Comparison of ENCODE assay signal across 8 cellular contexts in the genomic region with DNA sequence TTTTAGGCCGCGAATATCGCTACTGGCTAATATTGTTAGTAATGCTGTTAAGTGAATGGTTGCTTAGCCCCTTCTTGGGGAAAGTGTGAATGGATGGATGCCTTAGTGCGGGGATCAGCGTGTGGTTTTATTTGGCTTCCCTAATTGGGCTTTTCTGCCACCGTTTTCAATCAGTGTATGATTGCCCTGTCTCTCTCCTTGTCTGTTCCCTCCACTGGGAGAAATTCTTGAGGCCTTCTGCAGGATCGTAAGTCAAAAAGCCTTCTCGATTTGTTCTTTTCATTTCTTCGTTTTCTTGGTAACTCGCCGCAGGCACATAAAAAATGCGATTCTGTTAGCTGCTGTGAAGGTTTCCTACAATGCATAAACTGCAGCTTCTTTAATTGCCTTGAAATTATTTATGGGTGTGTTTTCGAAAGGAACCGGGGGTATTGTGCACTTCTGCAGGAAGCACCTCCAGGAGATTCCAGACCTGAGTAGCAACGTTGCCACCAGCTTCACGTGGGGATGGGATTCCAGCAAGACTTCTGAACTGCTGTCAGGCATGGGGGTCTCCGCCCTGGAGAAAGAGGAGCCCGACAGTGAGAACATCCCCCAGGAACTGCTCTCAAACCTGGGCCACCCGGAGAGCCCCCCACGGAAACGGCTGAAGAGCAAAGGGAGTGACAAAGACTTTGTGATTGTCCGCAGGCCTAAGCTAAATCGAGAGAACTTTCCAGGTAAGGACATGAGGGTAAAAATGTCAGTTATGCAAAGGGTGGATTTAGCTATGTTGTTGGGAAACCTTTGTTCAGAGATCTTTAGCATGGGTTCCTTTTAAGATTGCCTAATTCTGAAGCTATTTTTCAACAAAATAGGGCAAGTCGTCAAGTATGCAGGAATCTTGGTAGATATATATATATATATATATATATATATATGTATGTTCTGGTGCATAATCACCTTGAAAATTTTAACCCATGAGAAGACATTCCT. TPM values are rescaled to one million over a fixed set of nuclear protein-coding genes. Genes with fewer than 3 reads are reported as not detected.
DNase-seq lines count a peak whose midpoint lies in the region; ATAC-seq and TF ChIP-seq lines count a peak whose summit lies in the region.

No MANE protein-coding gene starts in this region.

- no peaks in the 10 kb centered on the region for H3K27me3 ChIP-seq in RWPE2 (ENCODE audit: insufficient read depth, poor library complexity, severe bottlenecking)

- H3K36me3 Mint-ChIP-seq in endothelial cell (ENCODE audit: low read depth, unreplicated experiment) (peaks cover 13% of the 10 kb centered on the region), naive B cell (peaks cover 12 to 16% of the 10 kb centered on the region in 2 donors)

- CTCF ChIA-PET in HEK293T (lab: Yijun Ruan, JAX), result interaction anchor here (0.7 to 1.7 kb wide), 5 partner anchors 11 to 262 kb away, joined by 3 to 11 read pairs (median 4); no protein-coding TSS in a partner anchor

- H3K9me3 Mint-ChIP-seq in endothelial cell (ENCODE audit: unreplicated experiment), result no peaks in the 10 kb centered on the region
- no peaks in the 10 kb centered on the region for H3K9me3 Mint-ChIP-seq in naive B cell

- POLR2A ChIA-PET in HEK293T (lab: Yijun Ruan, JAX), result interaction anchor here (0.8 to 3.2 kb wide), 9 partner anchors 10 to 1237 kb away, joined by 3 to 18 read pairs (median 3); partner anchors contain the start of genes BRIX1, RAD1 and UGT3A2

- peaks cover 43% of the 10 kb centered on the region for H3K36me3 ChIP-seq in RWPE2 (ENCODE audit: low read depth)

- H3K27me3 Mint-ChIP-seq in endothelial cell (ENCODE audit: unreplicated experiment) (peaks cover 2% of the 10 kb centered on the region), naive B cell (no peaks in the 10 kb centered on the region)

- H3K9me3 ChIP-seq in RWPE2 (ENCODE audit: severe bottlenecking), result no peaks in the 10 kb centered on the region

- no peak for TF ChIP-seq CTCF in RWPE2 (IDR thresholded peaks at IDR 0.05; ENCODE audit: poor library complexity, severe bottlenecking)
- no peak for TF ChIP-seq CTCF in endothelial cell (IDR thresholded peaks at IDR 0.05; ENCODE audit: unreplicated experiment)

- peak overlapping the region; percentile 90 for H3K4me3 ChIP-seq in RWPE2 (ENCODE audit: severe bottlenecking)

- H3K27ac Mint-ChIP-seq in endothelial cell (ENCODE audit: unreplicated experiment) (peak overlapping the region; percentile 58), naive B cell (peak overlapping the region; percentile 64 to 97 (median 96))

- ATAC-seq in RWPE2 (ENCODE audit: low read depth), result no peak
- no peak for ATAC-seq in naive B cell (ENCODE audit: low read depth in 2 of 2)
- no peak for ATAC-seq in HG03196 (IDR thresholded peaks at IDR 0.05; ENCODE audit: unreplicated experiment)
- ATAC-seq in GM18519 (IDR thresholded peaks at IDR 0.05; ENCODE audit: low FRiP score, unreplicated experiment), result no peak

- H3K4me3 Mint-ChIP-seq in endothelial cell (ENCODE audit: unreplicated experiment) (peak overlapping the region; percentile 94), naive B cell (peak overlapping the region; percentile 96 to 99 (median 98))

- peak overlapping the region; percentile 86 for H3K27ac ChIP-seq in RWPE2 (ENCODE audit: poor library complexity, severe bottlenecking)

- H3K4me1 ChIP-seq in RWPE2 (ENCODE audit: insufficient read depth, poor library complexity, severe bottlenecking), result peaks cover 46% of the 10 kb centered on the region

- peak; percentile 44 for DNase-seq in NCI-H146 (lab: John Stamatoyannopoulos, UW)
- DNase-seq in NCI-H146 treated with DMSO at 0.1 percent for 48 hours (lab: John Stamatoyannopoulos, UW; ENCODE audit: unreplicated experiment), result no peak
- peak; percentile 9 for DNase-seq in HEK293T (ENCODE audit: extremely low spot score)
- DNase-seq in RWPE2 (ENCODE audit: low spot score), result no peak
- no peak for DNase-seq in endothelial cell (ENCODE audit: low spot score)
- no peak for DNase-seq in naive B cell

- peaks cover 16% of the 10 kb centered on the region for H3K4me1 Mint-ChIP-seq in endothelial cell (ENCODE audit: unreplicated experiment)
- H3K4me1 Mint-ChIP-seq in naive B cell, result peaks cover 42 to 62% (median 56%) of the 10 kb centered on the region in 3 donors

TF ChIP-seq in HEK293T, 16 proteins besides CTCF, POLR2A, EP300 and RAD21:
- no peak for TF ChIP-seq SUZ12 (IDR thresholded peaks at IDR 0.05)
- TF ChIP-seq ZNF384 (IDR thresholded peaks at IDR 0.05), result no peak
- TF ChIP-seq BHLHE40 (IDR thresholded peaks at IDR 0.05; ENCODE audit: borderline replicate concordance), result no peak
- no peak for TF ChIP-seq TARDBP (IDR thresholded peaks at IDR 0.05)
- no peak for TF ChIP-seq CTBP1 (IDR thresholded peaks at IDR 0.05; ENCODE audit: borderline replicate concordance)
- no peak for TF ChIP-seq SP1 (IDR thresholded peaks at IDR 0.05)
- TF ChIP-seq HDGF (IDR thresholded peaks at IDR 0.05; ENCODE audit: borderline replicate concordance), result no peak
- TF ChIP-seq NFRKB (IDR thresholded peaks at IDR 0.05), result no peak
- no peak for TF ChIP-seq ELF4 (IDR thresholded peaks at IDR 0.05)
- TF ChIP-seq FOXM1 (IDR thresholded peaks at IDR 0.05; ENCODE audit: borderline replicate concordance), result no peak
- TF ChIP-seq L3MBTL2 (conservative IDR thresholded peaks at IDR 0.05), result no peak
- no peak for TF ChIP-seq LEF1 (IDR thresholded peaks at IDR 0.05; ENCODE audit: borderline replicate concordance)
- no peak for TF ChIP-seq PKNOX1 (IDR thresholded peaks at IDR 0.05)
- TF ChIP-seq FOXK2 (IDR thresholded peaks at IDR 0.05), result no peak
- no peak for TF ChIP-seq ARNT (IDR thresholded peaks at IDR 0.05)
- no peak for TF ChIP-seq FOXA1 (IDR thresholded peaks at IDR 0.05)

RNA-seq across cellular contexts. Expression of gene SKP2, which starts 0.7 kb away (rescaled TPM):
- 41.3 TPM for total RNA-seq in endothelial cell (ENCODE audit: unreplicated experiment)
- polyA plus RNA-seq in naive B cell (ENCODE audit: low read depth in 6 of 6), result 10 to 100 TPM; 17.7 to 30.8 (median 24.5) TPM

RNA-seq across cellular contexts. Expression of gene LMBRD2, which starts 0.9 kb away (rescaled TPM):
- 5.1 TPM for total RNA-seq in endothelial cell (ENCODE audit: unreplicated experiment)
- polyA plus RNA-seq in naive B cell (ENCODE audit: low read depth in 6 of 6), result 1 to 10 TPM; 3.6 to 6.7 (median 5.0) TPM

Comparison
In these comparisons a context has a peak if more than half of its experiments do, and no peak if none do; other contexts are left out.
1. DNase-seq: peak in NCI-H146 (single experiment) and HEK293T (single experiment); none in NCI-H146 treated with DMSO at 0.1 percent for 48 hours (single experiment), RWPE2 (single experiment), endothelial cell (single experiment) and naive B cell (single experiment).